In genomic region chr11:7548659-7549283, GRCh38 we compare ENCODE assay signal across 8 cellular contexts. TPM values are rescaled to one million over a fixed set of nuclear protein-coding genes. Genes with fewer than 3 reads are reported as not detected.
DNase-seq lines count a peak whose midpoint lies in the region; ATAC-seq, FAIRE-seq and TF ChIP-seq lines count a peak whose summit lies in the region.

No MANE protein-coding gene starts in this region.

- H3K36me3 Mint-ChIP-seq in activated CD4-positive, alpha-beta memory T cell treated with anti-CD3 and anti-CD28 coated beads, Interleukin-2, amount 10 ng/mL, durations not matched to agents 7 days and 5 days (ENCODE audit: low read depth), result peaks cover 3% of the 10 kb centered on the region

- 54 to 62% methylated on average over 7 of the region's 7 CpGs for WGBS in pancreas, 2 donors

- CTCF ChIA-PET in activated CD4-positive, alpha-beta memory T cell treated with anti-CD3 and anti-CD28 coated beads, Interleukin-2, amount 10 ng/mL, durations not matched to agents 7 days and 5 days (lab: Charles Lee), result interaction anchor here (1.3 to 3.6 kb wide), 5 partner anchors 10 to 109 kb away, joined by 3 to 27 read pairs (median 7); partner anchors contain the start of gene PPFIBP2

- H3K27ac ChIP-seq in pancreas, result no peak overlapping the region

- ATAC-seq in GM19395 (IDR thresholded peaks at IDR 0.05; ENCODE audit: unreplicated experiment) (peak; percentile 89), HG03342 (IDR thresholded peaks at IDR 0.05; ENCODE audit: unreplicated experiment) (peak; percentile 86), pancreas (peak in 3 of 4 donors; percentile 76 to 90 (median 76))

- peaks cover 5% of the 10 kb centered on the region for H3K4me1 Mint-ChIP-seq in activated CD4-positive, alpha-beta memory T cell treated with anti-CD3 and anti-CD28 coated beads, Interleukin-2, amount 10 ng/mL, durations not matched to agents 7 days and 5 days

- no peaks in the 10 kb centered on the region for H3K4me1 ChIP-seq in pancreas

- H3K4me3 ChIP-seq in pancreas, result no peak overlapping the region

- peak; percentile 77 for DNase-seq in ELF-1 (ENCODE audit: low read depth, low spot score)
- peak; percentile 49 for DNase-seq in activated CD4-positive, alpha-beta memory T cell treated with anti-CD3 and anti-CD28 coated beads, Interleukin-2, amount 10 ng/mL, durations not matched to agents 7 days and 5 days
- DNase-seq in pancreas, result peak in 2 of 6 donors; percentile 42 to 66
- DNase-seq in inferior parietal cortex (ENCODE audit: extremely low spot score), result no peak
- DNase-seq in NCI-H1092 (lab: John Stamatoyannopoulos, UW), result no peak
- no peak for DNase-seq in RCC 7860 (ENCODE audit: low spot score)

- intact Hi-C loops in pancreas (cut with DNase I), result no loop called here

- H3K27me3 ChIP-seq in pancreas, result no peaks in the 10 kb centered on the region

- no peaks in the 10 kb centered on the region for H3K36me3 ChIP-seq in pancreas

- H3K9me3 ChIP-seq in pancreas, result no peaks in the 10 kb centered on the region

- POLR2A ChIA-PET in activated CD4-positive, alpha-beta memory T cell treated with anti-CD3 and anti-CD28 coated beads, Interleukin-2, amount 10 ng/mL, durations not matched to agents 7 days and 5 days (lab: Charles Lee), result interaction anchor here (0.8 kb wide), 1 partner anchor 10 kb away, joined by 3 read pairs; no protein-coding TSS in a partner anchor

- H3K27ac Mint-ChIP-seq in activated CD4-positive, alpha-beta memory T cell treated with anti-CD3 and anti-CD28 coated beads, Interleukin-2, amount 10 ng/mL, durations not matched to agents 7 days and 5 days, result no peak overlapping the region

- no peaks in the 10 kb centered on the region for H3K9me3 Mint-ChIP-seq in activated CD4-positive, alpha-beta memory T cell treated with anti-CD3 and anti-CD28 coated beads, Interleukin-2, amount 10 ng/mL, durations not matched to agents 7 days and 5 days

- no peaks in the 10 kb centered on the region for H3K27me3 Mint-ChIP-seq in activated CD4-positive, alpha-beta memory T cell treated with anti-CD3 and anti-CD28 coated beads, Interleukin-2, amount 10 ng/mL, durations not matched to agents 7 days and 5 days

- FAIRE-seq in pancreas (lab: Jason Lieb, UNC) (no peak), RCC 7860 (lab: Jason Lieb, UNC) (no peak)

- peak in 2 of 4 donors; percentile 20 to 24 for TF ChIP-seq CTCF in pancreas (IDR thresholded peaks at IDR 0.05)

- H3K4me3 Mint-ChIP-seq in activated CD4-positive, alpha-beta memory T cell treated with anti-CD3 and anti-CD28 coated beads, Interleukin-2, amount 10 ng/mL, durations not matched to agents 7 days and 5 days, result no peak overlapping the region

RNA-seq across cellular contexts. Expression of gene PPFIBP2, which starts 35.0 kb away (rescaled TPM):
- 10 to 100 TPM; 21.9 to 24.7 TPM for total RNA-seq in activated CD4-positive, alpha-beta memory T cell treated with anti-CD3 and anti-CD28 coated beads, Interleukin-2, amount 10 ng/mL, durations not matched to agents 7 days and 5 days
- total RNA-seq in pancreas, result 10 to 100 TPM in 5 of 6 donors, 1 to 10 TPM in 1; 8.6 to 24.7 (median 11.4) TPM
- 10 to 100 TPM in 1 of 2 donors, 1 to 10 TPM in 1; 8.0 to 12.6 TPM for polyA plus RNA-seq in pancreas

Comparison
In these comparisons a context has a peak if more than half of its experiments do, and no peak if none do; other contexts are left out.
1. DNase-seq: peak in ELF-1 (single experiment) and activated CD4-positive, alpha-beta memory T cell treated with anti-CD3 and anti-CD28 coated beads, Interleukin-2, amount 10 ng/mL, durations not matched to agents 7 days and 5 days (single experiment); none in inferior parietal cortex (single experiment), NCI-H1092 (single experiment) and RCC 7860 (single experiment).
2. Peak in every context shown above with its lines, with median percentiles within 50 percentile points of each other: ATAC-seq.